In genomic region chr19:82864-83263, GRCh38 we compare ENCODE assay signal across 8 cellular contexts. TPM values are rescaled to one million over a fixed set of nuclear protein-coding genes. Genes with fewer than 3 reads are reported as not detected.
"Had no signal": no experiment of that assay in that cellular context is flagged by ENCODE, and none has a peak within 500 bp of the region (broad histone marks: within the 10 kb centered on the region; RNA-seq: fewer than 3 reads in every experiment).

No MANE protein-coding gene starts in this region.

RNA-seq across cellular contexts. Expression of gene OR4F17, which starts 24.0 kb away (rescaled TPM):
- total RNA-seq: PC-9, Peyer's patch, Right ventricle myocardium inferior, Right ventricle myocardium superior, RPMI7951, SJSA1, SK-MEL-5 had no signal
- polyA plus RNA-seq: SK-N-SH had no signal
